Comparison of ENCODE assay signal across 2 cellular contexts in the genomic region with DNA sequence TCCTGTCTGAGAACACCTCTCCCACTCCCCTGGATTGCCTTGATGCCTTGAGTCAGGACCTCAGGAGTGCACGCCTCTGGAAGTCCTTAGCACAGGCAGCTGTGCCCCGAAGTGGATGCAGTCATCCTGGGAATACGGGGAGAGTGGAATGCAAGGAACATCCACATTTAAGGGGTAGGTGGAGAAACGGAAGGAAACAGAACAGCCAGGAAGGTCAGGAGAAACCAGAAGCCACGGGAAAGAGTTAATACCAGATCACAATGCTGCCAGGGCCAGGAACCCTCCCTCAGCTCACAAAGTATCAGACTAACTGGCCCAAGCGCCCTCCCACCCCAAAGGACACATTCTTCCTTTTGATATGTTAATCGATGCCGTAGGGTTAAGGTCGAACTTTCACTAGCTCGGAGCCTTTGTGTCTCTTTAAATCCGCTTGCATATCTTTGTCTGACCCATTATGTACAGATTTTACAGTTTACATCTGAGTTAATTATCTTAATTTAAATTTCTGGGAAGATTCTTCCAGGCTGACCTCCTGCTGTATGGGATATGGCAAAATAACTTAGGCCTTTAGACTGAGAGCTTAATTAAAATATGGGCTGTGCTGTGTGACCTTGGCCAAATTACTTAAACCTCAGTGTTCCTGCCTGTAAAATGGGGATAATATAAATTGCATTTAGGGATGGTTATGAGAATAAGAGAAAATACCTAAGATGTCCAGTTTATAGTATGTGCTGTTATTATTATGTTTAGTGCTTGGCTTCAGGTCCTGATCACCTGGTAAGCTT.
TF ChIP-seq lines count a peak whose summit lies in the region.

No MANE protein-coding gene starts in this region.

TF ChIP-seq in HepG2, 621 proteins besides CTCF, POLR2A, EP300 and RAD21 (continues in another document):
- TF ChIP-seq XBP1 (CRISPR knock-in tag; IDR thresholded peaks at IDR 0.05) (no peak), ZFP41 (CRISPR knock-in tag; IDR thresholded peaks at IDR 0.05; ENCODE audit: borderline replicate concordance) (no peak), KAT2B (IDR thresholded peaks at IDR 0.05; ENCODE audit: borderline replicate concordance, low read depth, low read length) (peak; percentile 17; the same call in 1 of the 2 replicates), ARNTL (CRISPR knock-in tag; IDR thresholded peaks at IDR 0.05) (no peak), AGO1 (IDR thresholded peaks at IDR 0.05; ENCODE audit: low read depth, low read length, poor library complexity, severe bottlenecking) (no peak), JUND (CRISPR knock-in tag; IDR thresholded peaks at IDR 0.05) (no peak), ZNF629 (CRISPR knock-in tag; conservative IDR thresholded peaks at IDR 0.05) (peak; percentile 98), ASH2L (IDR thresholded peaks at IDR 0.05; ENCODE audit: insufficient read length, low read depth, low read length) (peak; percentile 56), ZNF354B (CRISPR knock-in tag; IDR thresholded peaks at IDR 0.05) (no peak), ZNF33A (CRISPR knock-in tag; IDR thresholded peaks at IDR 0.05; ENCODE audit: borderline replicate concordance) (no peak), ZNF773 (CRISPR knock-in tag; IDR thresholded peaks at IDR 0.05; ENCODE audit: borderline replicate concordance) (no peak), HNF4A (CRISPR knock-in tag; IDR thresholded peaks at IDR 0.05) (peak; percentile 35; the same call in 1 of the 2 replicates), MED13 (CRISPR knock-in tag; IDR thresholded peaks at IDR 0.05) (no peak), NR2F1 (CRISPR knock-in tag; IDR thresholded peaks at IDR 0.05) (peak in 1 of 2 experiments; percentile 30; a peak in 1 of 4 replicates)
- TF ChIP-seq, protein P1, sequence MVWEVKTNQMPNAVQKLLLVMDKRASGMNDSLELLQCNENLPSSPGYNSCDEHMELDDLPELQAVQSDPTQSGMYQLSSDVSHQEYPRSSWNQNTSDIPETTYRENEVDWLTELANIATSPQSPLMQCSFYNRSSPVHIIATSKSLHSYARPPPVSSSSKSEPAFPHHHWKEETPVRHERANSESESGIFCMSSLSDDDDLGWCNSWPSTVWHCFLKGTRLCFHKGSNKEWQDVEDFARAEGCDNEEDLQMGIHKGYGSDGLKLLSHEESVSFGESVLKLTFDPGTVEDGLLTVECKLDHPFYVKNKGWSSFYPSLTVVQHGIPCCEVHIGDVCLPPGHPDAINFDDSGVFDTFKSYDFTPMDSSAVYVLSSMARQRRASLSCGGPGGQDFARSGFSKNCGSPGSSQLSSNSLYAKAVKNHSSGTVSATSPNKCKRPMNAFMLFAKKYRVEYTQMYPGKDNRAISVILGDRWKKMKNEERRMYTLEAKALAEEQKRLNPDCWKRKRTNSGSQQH (CRISPR knock-in tag; IDR thresholded peaks at IDR 0.05; ENCODE audit: low read depth): no peak
- TF ChIP-seq, protein P2, sequence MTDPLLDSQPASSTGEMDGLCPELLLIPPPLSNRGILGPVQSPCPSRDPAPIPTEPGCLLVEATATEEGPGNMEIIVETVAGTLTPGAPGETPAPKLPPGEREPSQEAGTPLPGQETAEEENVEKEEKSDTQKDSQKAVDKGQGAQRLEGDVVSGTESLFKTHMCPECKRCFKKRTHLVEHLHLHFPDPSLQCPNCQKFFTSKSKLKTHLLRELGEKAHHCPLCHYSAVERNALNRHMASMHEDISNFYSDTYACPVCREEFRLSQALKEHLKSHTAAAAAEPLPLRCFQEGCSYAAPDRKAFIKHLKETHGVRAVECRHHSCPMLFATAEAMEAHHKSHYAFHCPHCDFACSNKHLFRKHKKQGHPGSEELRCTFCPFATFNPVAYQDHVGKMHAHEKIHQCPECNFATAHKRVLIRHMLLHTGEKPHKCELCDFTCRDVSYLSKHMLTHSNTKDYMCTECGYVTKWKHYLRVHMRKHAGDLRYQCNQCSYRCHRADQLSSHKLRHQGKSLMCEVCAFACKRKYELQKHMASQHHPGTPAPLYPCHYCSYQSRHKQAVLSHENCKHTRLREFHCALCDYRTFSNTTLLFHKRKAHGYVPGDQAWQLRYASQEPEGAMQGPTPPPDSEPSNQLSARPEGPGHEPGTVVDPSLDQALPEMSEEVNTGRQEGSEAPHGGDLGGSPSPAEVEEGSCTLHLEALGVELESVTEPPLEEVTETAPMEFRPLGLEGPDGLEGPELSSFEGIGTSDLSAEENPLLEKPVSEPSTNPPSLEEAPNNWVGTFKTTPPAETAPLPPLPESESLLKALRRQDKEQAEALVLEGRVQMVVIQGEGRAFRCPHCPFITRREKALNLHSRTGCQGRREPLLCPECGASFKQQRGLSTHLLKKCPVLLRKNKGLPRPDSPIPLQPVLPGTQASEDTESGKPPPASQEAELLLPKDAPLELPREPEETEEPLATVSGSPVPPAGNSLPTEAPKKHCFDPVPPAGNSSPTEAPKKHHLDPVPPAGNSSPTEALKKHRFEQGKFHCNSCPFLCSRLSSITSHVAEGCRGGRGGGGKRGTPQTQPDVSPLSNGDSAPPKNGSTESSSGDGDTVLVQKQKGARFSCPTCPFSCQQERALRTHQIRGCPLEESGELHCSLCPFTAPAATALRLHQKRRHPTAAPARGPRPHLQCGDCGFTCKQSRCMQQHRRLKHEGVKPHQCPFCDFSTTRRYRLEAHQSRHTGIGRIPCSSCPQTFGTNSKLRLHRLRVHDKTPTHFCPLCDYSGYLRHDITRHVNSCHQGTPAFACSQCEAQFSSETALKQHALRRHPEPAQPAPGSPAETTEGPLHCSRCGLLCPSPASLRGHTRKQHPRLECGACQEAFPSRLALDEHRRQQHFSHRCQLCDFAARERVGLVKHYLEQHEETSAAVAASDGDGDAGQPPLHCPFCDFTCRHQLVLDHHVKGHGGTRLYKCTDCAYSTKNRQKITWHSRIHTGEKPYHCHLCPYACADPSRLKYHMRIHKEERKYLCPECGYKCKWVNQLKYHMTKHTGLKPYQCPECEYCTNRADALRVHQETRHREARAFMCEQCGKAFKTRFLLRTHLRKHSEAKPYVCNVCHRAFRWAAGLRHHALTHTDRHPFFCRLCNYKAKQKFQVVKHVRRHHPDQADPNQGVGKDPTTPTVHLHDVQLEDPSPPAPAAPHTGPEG (CRISPR knock-in tag; IDR thresholded peaks at IDR 0.05): no peak
- TF ChIP-seq, protein P3, sequence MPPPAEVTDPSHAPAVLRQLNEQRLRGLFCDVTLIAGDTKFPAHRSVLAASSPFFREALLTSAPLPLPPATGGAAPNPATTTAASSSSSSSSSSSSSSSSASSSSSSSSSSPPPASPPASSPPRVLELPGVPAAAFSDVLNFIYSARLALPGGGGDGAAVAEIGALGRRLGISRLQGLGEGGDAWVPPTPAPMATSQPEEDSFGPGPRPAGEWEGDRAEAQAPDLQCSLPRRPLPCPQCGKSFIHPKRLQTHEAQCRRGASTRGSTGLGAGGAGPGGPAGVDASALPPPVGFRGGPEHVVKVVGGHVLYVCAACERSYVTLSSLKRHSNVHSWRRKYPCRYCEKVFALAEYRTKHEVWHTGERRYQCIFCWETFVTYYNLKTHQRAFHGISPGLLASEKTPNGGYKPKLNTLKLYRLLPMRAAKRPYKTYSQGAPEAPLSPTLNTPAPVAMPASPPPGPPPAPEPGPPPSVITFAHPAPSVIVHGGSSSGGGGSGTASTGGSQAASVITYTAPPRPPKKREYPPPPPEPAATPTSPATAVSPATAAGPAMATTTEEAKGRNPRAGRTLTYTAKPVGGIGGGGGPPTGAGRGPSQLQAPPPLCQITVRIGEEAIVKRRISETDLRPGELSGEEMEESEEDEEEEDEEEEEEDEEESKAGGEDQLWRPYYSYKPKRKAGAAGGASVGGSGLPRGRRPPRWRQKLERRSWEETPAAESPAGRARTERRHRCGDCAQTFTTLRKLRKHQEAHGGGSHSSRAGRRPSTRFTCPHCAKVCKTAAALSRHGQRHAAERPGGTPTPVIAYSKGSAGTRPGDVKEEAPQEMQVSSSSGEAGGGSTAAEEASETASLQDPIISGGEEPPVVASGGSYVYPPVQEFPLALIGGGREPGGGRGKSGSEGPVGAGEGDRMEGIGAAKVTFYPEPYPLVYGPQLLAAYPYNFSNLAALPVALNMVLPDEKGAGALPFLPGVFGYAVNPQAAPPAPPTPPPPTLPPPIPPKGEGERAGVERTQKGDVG (CRISPR knock-in tag; IDR thresholded peaks at IDR 0.05; ENCODE audit: borderline replicate concordance): no peak

TF ChIP-seq in SK-N-SH treated with all-trans-retinoic acid at 6 μM for 48 hours, 23 proteins besides CTCF, POLR2A, EP300 and RAD21:
- no peak for TF ChIP-seq BACH2 (CRISPR knock-in tag; IDR thresholded peaks at IDR 0.05; ENCODE audit: borderline replicate concordance)
- no peak for TF ChIP-seq OSR1 (CRISPR knock-in tag; IDR thresholded peaks at IDR 0.05)
- TF ChIP-seq, protein P4, sequence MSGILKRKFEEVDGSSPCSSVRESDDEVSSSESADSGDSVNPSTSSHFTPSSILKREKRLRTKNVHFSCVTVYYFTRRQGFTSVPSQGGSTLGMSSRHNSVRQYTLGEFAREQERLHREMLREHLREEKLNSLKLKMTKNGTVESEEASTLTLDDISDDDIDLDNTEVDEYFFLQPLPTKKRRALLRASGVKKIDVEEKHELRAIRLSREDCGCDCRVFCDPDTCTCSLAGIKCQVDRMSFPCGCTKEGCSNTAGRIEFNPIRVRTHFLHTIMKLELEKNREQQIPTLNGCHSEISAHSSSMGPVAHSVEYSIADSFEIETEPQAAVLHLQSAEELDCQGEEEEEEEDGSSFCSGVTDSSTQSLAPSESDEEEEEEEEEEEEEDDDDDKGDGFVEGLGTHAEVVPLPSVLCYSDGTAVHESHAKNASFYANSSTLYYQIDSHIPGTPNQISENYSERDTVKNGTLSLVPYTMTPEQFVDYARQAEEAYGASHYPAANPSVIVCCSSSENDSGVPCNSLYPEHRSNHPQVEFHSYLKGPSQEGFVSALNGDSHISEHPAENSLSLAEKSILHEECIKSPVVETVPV (CRISPR knock-in tag; IDR thresholded peaks at IDR 0.05): no peak
- TF ChIP-seq, protein P5, sequence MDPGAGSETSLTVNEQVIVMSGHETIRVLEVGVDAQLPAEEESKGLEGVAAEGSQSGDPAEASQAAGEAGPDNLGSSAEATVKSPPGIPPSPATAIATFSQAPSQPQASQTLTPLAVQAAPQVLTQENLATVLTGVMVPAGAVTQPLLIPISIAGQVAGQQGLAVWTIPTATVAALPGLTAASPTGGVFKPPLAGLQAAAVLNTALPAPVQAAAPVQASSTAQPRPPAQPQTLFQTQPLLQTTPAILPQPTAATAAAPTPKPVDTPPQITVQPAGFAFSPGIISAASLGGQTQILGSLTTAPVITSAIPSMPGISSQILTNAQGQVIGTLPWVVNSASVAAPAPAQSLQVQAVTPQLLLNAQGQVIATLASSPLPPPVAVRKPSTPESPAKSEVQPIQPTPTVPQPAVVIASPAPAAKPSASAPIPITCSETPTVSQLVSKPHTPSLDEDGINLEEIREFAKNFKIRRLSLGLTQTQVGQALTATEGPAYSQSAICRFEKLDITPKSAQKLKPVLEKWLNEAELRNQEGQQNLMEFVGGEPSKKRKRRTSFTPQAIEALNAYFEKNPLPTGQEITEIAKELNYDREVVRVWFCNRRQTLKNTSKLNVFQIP (CRISPR knock-in tag; IDR thresholded peaks at IDR 0.05; ENCODE audit: borderline replicate concordance, low read depth): no peak
- TF ChIP-seq, protein P6, sequence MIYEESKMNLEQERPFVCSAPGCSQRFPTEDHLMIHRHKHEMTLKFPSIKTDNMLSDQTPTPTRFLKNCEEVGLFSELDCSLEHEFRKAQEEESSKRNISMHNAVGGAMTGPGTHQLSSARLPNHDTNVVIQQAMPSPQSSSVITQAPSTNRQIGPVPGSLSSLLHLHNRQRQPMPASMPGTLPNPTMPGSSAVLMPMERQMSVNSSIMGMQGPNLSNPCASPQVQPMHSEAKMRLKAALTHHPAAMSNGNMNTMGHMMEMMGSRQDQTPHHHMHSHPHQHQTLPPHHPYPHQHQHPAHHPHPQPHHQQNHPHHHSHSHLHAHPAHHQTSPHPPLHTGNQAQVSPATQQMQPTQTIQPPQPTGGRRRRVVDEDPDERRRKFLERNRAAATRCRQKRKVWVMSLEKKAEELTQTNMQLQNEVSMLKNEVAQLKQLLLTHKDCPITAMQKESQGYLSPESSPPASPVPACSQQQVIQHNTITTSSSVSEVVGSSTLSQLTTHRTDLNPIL (CRISPR knock-in tag; IDR thresholded peaks at IDR 0.05; ENCODE audit: low read depth): no peak
- TF ChIP-seq ARNTL (CRISPR knock-in tag; IDR thresholded peaks at IDR 0.05; ENCODE audit: borderline replicate concordance, low read depth): no peak
- no peak for TF ChIP-seq TCF4 (CRISPR knock-in tag; IDR thresholded peaks at IDR 0.05; ENCODE audit: borderline replicate concordance)
- TF ChIP-seq ISL1 (CRISPR knock-in tag; IDR thresholded peaks at IDR 0.05): no peak
- TF ChIP-seq ZFP30 (CRISPR knock-in tag; IDR thresholded peaks at IDR 0.05): no peak
- TF ChIP-seq CSDC2 (CRISPR knock-in tag; IDR thresholded peaks at IDR 0.05): no peak
- TF ChIP-seq, protein P7, sequence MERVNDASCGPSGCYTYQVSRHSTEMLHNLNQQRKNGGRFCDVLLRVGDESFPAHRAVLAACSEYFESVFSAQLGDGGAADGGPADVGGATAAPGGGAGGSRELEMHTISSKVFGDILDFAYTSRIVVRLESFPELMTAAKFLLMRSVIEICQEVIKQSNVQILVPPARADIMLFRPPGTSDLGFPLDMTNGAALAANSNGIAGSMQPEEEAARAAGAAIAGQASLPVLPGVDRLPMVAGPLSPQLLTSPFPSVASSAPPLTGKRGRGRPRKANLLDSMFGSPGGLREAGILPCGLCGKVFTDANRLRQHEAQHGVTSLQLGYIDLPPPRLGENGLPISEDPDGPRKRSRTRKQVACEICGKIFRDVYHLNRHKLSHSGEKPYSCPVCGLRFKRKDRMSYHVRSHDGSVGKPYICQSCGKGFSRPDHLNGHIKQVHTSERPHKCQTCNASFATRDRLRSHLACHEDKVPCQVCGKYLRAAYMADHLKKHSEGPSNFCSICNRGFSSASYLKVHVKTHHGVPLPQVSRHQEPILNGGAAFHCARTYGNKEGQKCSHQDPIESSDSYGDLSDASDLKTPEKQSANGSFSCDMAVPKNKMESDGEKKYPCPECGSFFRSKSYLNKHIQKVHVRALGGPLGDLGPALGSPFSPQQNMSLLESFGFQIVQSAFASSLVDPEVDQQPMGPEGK (CRISPR knock-in tag; IDR thresholded peaks at IDR 0.05; ENCODE audit: borderline replicate concordance): no peak
- no peak for TF ChIP-seq GLIS3 (CRISPR knock-in tag; IDR thresholded peaks at IDR 0.05)
- TF ChIP-seq ESRRG (CRISPR knock-in tag; IDR thresholded peaks at IDR 0.05): no peak
TF ChIP-seq in SK-N-SH treated with all-trans-retinoic acid at 6 μM for 48 hours: peak in this region for 0.
